ENCODE assay signal across 8 cellular contexts in genomic region chr9:91360551-91361293, GRCh38. TPM values are rescaled to one million over a fixed set of nuclear protein-coding genes. Genes with fewer than 3 reads are reported as not detected.
A peak's percentile ranks its signal among the peaks of the same experiment; 100 is the strongest.
DNase-seq lines count a peak whose midpoint lies in the region; ATAC-seq and TF ChIP-seq lines count a peak whose summit lies in the region.

No MANE protein-coding gene starts in this region.

- H3K36me3 ChIP-seq in SK-N-MC (ENCODE audit: insufficient read depth, low read length), result no peaks in the 10 kb centered on the region; the same call in 1 of the 2 replicates

- H3K27me3 Mint-ChIP-seq in activated CD8-positive, alpha-beta memory T cell treated with anti-CD3 and anti-CD28 coated beads, Interleukin-2, amount 10 ng/mL, durations not matched to agents 7 days and 5 days, result no peaks in the 10 kb centered on the region
- no peaks in the 10 kb centered on the region for H3K27me3 Mint-ChIP-seq in osteocyte (ENCODE audit: unreplicated experiment)

- TF ChIP-seq CTCF in fibroblast of mammary gland (conservative IDR thresholded peaks at IDR 0.05; ENCODE audit: control insufficient read depth, insufficient read depth, low read depth, low read length), result no peak
- no peak for TF ChIP-seq CTCF in osteocyte (IDR thresholded peaks at IDR 0.05)

- ATAC-seq in activated CD8-positive, alpha-beta memory T cell treated with anti-CD3 and anti-CD28 coated beads, Interleukin-2, amount 10 ng/mL, durations not matched to agents 7 days and 5 days, result no peak
- ATAC-seq in HG03039 (IDR thresholded peaks at IDR 0.05; ENCODE audit: unreplicated experiment), result no peak

- H3K9me3 ChIP-seq in SK-N-MC (ENCODE audit: low read depth, low read length), result no peaks in the 10 kb centered on the region

- H3K4me3 ChIP-seq in SK-N-MC, result peak overlapping the region; percentile 80
- peak overlapping the region; percentile 91 for H3K4me3 ChIP-seq in fibroblast of mammary gland (ENCODE audit: control insufficient read depth, low read depth, low read length)

- H3K9me3 Mint-ChIP-seq in activated CD8-positive, alpha-beta memory T cell treated with anti-CD3 and anti-CD28 coated beads, Interleukin-2, amount 10 ng/mL, durations not matched to agents 7 days and 5 days (ENCODE audit: low read depth), result peaks cover 2% of the 10 kb centered on the region
- H3K9me3 Mint-ChIP-seq in osteocyte (ENCODE audit: unreplicated experiment), result no peaks in the 10 kb centered on the region

- CTCF ChIA-PET in activated CD8-positive, alpha-beta memory T cell treated with anti-CD3 and anti-CD28 coated beads, Interleukin-2, amount 10 ng/mL, durations not matched to agents 7 days and 5 days (lab: Charles Lee), result interaction anchor here (0.9 to 3.4 kb wide), 11 partner anchors 14 to 327 kb away, joined by 3 to 29 read pairs (median 5); partner anchors contain the start of gene NFIL3

- H3K9ac ChIP-seq in SK-N-MC (ENCODE audit: insufficient read length), result peak overlapping the region; percentile 93

- H3K27ac Mint-ChIP-seq in activated CD8-positive, alpha-beta memory T cell treated with anti-CD3 and anti-CD28 coated beads, Interleukin-2, amount 10 ng/mL, durations not matched to agents 7 days and 5 days, result peak overlapping the region; percentile 90
- peak overlapping the region; percentile 88 for H3K27ac Mint-ChIP-seq in osteocyte (ENCODE audit: unreplicated experiment)

- H3K27ac ChIP-seq in SK-N-MC, result no peak overlapping the region

- H3K4me1 Mint-ChIP-seq in activated CD8-positive, alpha-beta memory T cell treated with anti-CD3 and anti-CD28 coated beads, Interleukin-2, amount 10 ng/mL, durations not matched to agents 7 days and 5 days, result peaks cover 63% of the 10 kb centered on the region
- peaks cover 31% of the 10 kb centered on the region for H3K4me1 Mint-ChIP-seq in osteocyte (ENCODE audit: unreplicated experiment)

- peak overlapping the region; percentile 90 for H3K4me3 Mint-ChIP-seq in activated CD8-positive, alpha-beta memory T cell treated with anti-CD3 and anti-CD28 coated beads, Interleukin-2, amount 10 ng/mL, durations not matched to agents 7 days and 5 days
- H3K4me3 Mint-ChIP-seq in osteocyte (ENCODE audit: unreplicated experiment), result peak overlapping the region; percentile 94

- H3K36me3 Mint-ChIP-seq in activated CD8-positive, alpha-beta memory T cell treated with anti-CD3 and anti-CD28 coated beads, Interleukin-2, amount 10 ng/mL, durations not matched to agents 7 days and 5 days, result peaks cover 45% of the 10 kb centered on the region
- H3K36me3 Mint-ChIP-seq in osteocyte (ENCODE audit: unreplicated experiment), result peaks cover 11% of the 10 kb centered on the region

- no peak for DNase-seq in activated CD8-positive, alpha-beta memory T cell treated with anti-CD3 and anti-CD28 coated beads, Interleukin-2, amount 10 ng/mL, durations not matched to agents 7 days and 5 days
- DNase-seq in activated CD8-positive, alpha-beta memory T cell treated with anti-CD3 and anti-CD28 coated beads, Interleukin-2, amount 50 U/mL, for 48 hours, result no peak
- DNase-seq in SK-N-MC (ENCODE audit: low read depth, low spot score) (no peak), fibroblast of mammary gland (ENCODE audit: low read depth) (peak; percentile 7), osteocyte (ENCODE audit: extremely low spot score, unreplicated experiment) (no peak), NCI-H1105 (lab: John Stamatoyannopoulos, UW) (no peak), H4 (ENCODE audit: low spot score) (no peak)

RNA-seq across cellular contexts. Expression of gene AUH, which starts 1.0 kb away (rescaled TPM):
- 10 to 100 TPM; 33.5 to 36.1 TPM for total RNA-seq in activated CD8-positive, alpha-beta memory T cell treated with anti-CD3 and anti-CD28 coated beads, Interleukin-2, amount 10 ng/mL, durations not matched to agents 7 days and 5 days
- 14.6 and 14.8 TPM in 2 replicates for total RNA-seq in osteocyte
- 12.9 TPM in 2 replicates for total RNA-seq in H4 (2014; rRNA removed; shearing (Covaris generic))
